Comparison of ENCODE assay signal across 8 cellular contexts in genomic region chr11:128467610-128468041, GRCh38.
DNase-seq lines count a peak whose midpoint lies in the region; ATAC-seq, FAIRE-seq and TF ChIP-seq lines count a peak whose summit lies in the region.

No MANE protein-coding gene starts in this region.

- peak overlapping the region; percentile 57 for H3K27ac ChIP-seq in neutrophil

- TF ChIP-seq CTCF in epithelial cell of esophagus (IDR thresholded peaks at IDR 0.05; ENCODE audit: insufficient read depth, low read depth, low read length, missing control alignments) (peak; percentile 3), neutrophil (IDR thresholded peaks at IDR 0.05) (no peak), D721Med (IDR thresholded peaks at IDR 0.05; ENCODE audit: insufficient read depth, missing control alignments) (no peak), GM10266 (IDR thresholded peaks at IDR 0.05; ENCODE audit: control insufficient read depth, insufficient read depth, low read depth, missing control alignments) (no peak), omental fat pad (IDR thresholded peaks at IDR 0.05) (no peak)

- no peak for ATAC-seq in omental fat pad (ENCODE audit: low FRiP score)

- no peaks in the 10 kb centered on the region for H3K27me3 ChIP-seq in neutrophil

- peaks cover 70% of the 10 kb centered on the region for H3K36me3 ChIP-seq in neutrophil

- no peaks in the 10 kb centered on the region for H3K9me3 ChIP-seq in neutrophil

- peak; percentile 97 for DNase-seq in GM04504 (ENCODE audit: low read depth)
- DNase-seq in T-helper 1 cell = peak in 4 of 5 donors; percentile 42 to 58 (median 56)
- DNase-seq in epithelial cell of esophagus (ENCODE audit: low read depth) = peak; percentile 85
- no peak for DNase-seq in D721Med (ENCODE audit: insufficient read length, low spot score)
- DNase-seq in SK-N-DZ (ENCODE audit: low spot score) = no peak
- no peak for DNase-seq in GM10266 (ENCODE audit: extremely low spot score)
- no peak for DNase-seq in omental fat pad (ENCODE audit: low spot score)

- H3K4me1 ChIP-seq in neutrophil (ENCODE audit: control insufficient read depth in 1 of 2, insufficient read depth in 1 of 2, low read depth in 1 of 2, low read length in 1 of 2) = peaks cover 19 to 31% of the 10 kb centered on the region in 2 experiments

- FAIRE-seq in D721Med (lab: Jason Lieb, UNC) = no peak

- H3K4me3 ChIP-seq in epithelial cell of esophagus (ENCODE audit: low read length) (no peak overlapping the region), neutrophil (ENCODE audit: low read depth in 1 of 2, low read length in 1 of 2) (no peak overlapping the region)

Comparison
In these comparisons a context has a peak if more than half of its experiments do, and no peak if none do; other contexts are left out.
1. DNase-seq: peak in GM04504 (single experiment), T-helper 1 cell (4 of 5) and epithelial cell of esophagus (single experiment); none in D721Med (single experiment), SK-N-DZ (single experiment), GM10266 (single experiment) and omental fat pad (single experiment).